ENCODE assay signal across 20 cellular contexts in genomic region chr9:28779240-28779639, GRCh38.
DNase-seq lines count a peak whose midpoint lies in the region; TF ChIP-seq lines count a peak whose summit lies in the region.
"Had no signal": no experiment of that assay in that cellular context is flagged by ENCODE, and none has a peak within 500 bp of the region (broad histone marks: within the 10 kb centered on the region; RNA-seq: fewer than 3 reads in every experiment).

No MANE protein-coding gene starts in this region.

- peak; percentile 31 for DNase-seq in NCI-H1092 treated with DMSO at 0.1 percent for 48 hours (lab: John Stamatoyannopoulos, UW)
- no peak for DNase-seq in NCI-H1092 (lab: John Stamatoyannopoulos, UW)
- peak; percentile 34 for DNase-seq in RWPE1 (ENCODE audit: low spot score)
- DNase-seq in fibroblast of villous mesenchyme (ENCODE audit: low read depth) = peak; percentile 21
- DNase-seq in renal cortical epithelial cell (ENCODE audit: low read depth) = peak; percentile 75
- DNase-seq in NCI-H1694 (lab: John Stamatoyannopoulos, UW) = no peak
- DNase-seq in EL = no peak
- DNase-seq in anterior cingulate cortex (lab: John Stamatoyannopoulos, UW) = no peak
- DNase-seq: activated CD4-positive, alpha-beta T cell treated with anti-CD3 and anti-CD28 coated beads for 4 hours; activated CD8-positive, alpha-beta memory T cell treated with anti-CD3 and anti-CD28 coated beads, Interleukin-2, amount 10 ng/mL, durations not matched to agents 7 days and 5 days; COR-L47; hippocampal formation; naive B cell; NCI-H2081; SHP77; substantia nigra; T-cell; uterus had no signal

- CTCF ChIA-PET in RWPE1 (lab: Yijun Ruan, JAX) = no interaction called here

- H3K4me3 ChIP-seq in fibroblast of villous mesenchyme (ENCODE audit: low read depth, low read length) = no peak overlapping the region
- H3K4me3 ChIP-seq: HAP-1, right atrium auricular region, uterus had no signal

- H3K27ac ChIP-seq in RWPE1 = no peak overlapping the region
- H3K27ac ChIP-seq: right atrium auricular region, uterus had no signal

- no peak for TF ChIP-seq CTCF in RWPE1 (conservative IDR thresholded peaks at IDR 0.05; ENCODE audit: low read depth)
- no peak for TF ChIP-seq CTCF in fibroblast of villous mesenchyme (IDR thresholded peaks at IDR 0.05; ENCODE audit: insufficient read depth, low read depth, low read length)

- POLR2A ChIA-PET in RWPE1 (lab: Yijun Ruan, JAX; ENCODE audit: low non-redundant PET) = no interaction called here

Comparison
In these comparisons a context has a peak if more than half of its experiments do, and no peak if none do; other contexts are left out.
1. DNase-seq: peak in NCI-H1092 treated with DMSO at 0.1 percent for 48 hours (single experiment), RWPE1 (single experiment), fibroblast of villous mesenchyme (single experiment) and renal cortical epithelial cell (single experiment); none in NCI-H1092 (single experiment), NCI-H1694 (single experiment), EL (single experiment) and anterior cingulate cortex (0 of 58).